ENCODE assay signal across 1 cellular context in the genomic region with DNA sequence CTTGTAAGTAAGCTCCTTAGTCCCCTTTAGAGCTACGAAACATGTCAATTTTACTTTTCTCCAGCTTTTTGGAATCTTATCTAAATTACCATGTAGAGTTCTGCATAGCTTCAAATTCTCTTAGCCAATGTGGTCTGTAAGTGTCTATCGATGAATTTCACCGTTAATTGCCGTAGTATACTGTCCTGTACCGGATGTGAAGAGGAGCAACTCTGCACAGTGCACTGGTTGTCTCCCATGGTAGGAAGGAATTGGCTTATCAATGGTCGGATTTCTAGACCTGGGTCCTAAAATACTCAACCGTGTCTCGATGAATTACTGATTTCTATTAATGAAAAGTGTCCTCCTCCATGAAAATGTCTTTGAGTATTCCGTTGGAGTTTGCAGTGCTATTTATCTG.
TF ChIP-seq lines count a peak whose summit lies in the region.

No MANE protein-coding gene starts in this region.

TF ChIP-seq in K562, 482 proteins besides CTCF, POLR2A, EP300 and RAD21 (continued from another document):
- TF ChIP-seq, protein P1, sequence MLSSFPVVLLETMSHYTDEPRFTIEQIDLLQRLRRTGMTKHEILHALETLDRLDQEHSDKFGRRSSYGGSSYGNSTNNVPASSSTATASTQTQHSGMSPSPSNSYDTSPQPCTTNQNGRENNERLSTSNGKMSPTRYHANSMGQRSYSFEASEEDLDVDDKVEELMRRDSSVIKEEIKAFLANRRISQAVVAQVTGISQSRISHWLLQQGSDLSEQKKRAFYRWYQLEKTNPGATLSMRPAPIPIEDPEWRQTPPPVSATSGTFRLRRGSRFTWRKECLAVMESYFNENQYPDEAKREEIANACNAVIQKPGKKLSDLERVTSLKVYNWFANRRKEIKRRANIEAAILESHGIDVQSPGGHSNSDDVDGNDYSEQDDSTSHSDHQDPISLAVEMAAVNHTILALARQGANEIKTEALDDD (IDR thresholded peaks at IDR 0.05): peak; percentile 52; the same call in 1 of the 2 replicates
- TF ChIP-seq SRSF9 (IDR thresholded peaks at IDR 0.05; ENCODE audit: borderline replicate concordance, low read depth, low read length): no peak
- TF ChIP-seq RBFOX2 (IDR thresholded peaks at IDR 0.05; ENCODE audit: low read depth, low read length): 0 out of 2 replicates have a peak, but pooled peaks have one; percentile 45
- no peak for TF ChIP-seq MAFF (IDR thresholded peaks at IDR 0.05; ENCODE audit: low read length)
- TF ChIP-seq, protein P2, sequence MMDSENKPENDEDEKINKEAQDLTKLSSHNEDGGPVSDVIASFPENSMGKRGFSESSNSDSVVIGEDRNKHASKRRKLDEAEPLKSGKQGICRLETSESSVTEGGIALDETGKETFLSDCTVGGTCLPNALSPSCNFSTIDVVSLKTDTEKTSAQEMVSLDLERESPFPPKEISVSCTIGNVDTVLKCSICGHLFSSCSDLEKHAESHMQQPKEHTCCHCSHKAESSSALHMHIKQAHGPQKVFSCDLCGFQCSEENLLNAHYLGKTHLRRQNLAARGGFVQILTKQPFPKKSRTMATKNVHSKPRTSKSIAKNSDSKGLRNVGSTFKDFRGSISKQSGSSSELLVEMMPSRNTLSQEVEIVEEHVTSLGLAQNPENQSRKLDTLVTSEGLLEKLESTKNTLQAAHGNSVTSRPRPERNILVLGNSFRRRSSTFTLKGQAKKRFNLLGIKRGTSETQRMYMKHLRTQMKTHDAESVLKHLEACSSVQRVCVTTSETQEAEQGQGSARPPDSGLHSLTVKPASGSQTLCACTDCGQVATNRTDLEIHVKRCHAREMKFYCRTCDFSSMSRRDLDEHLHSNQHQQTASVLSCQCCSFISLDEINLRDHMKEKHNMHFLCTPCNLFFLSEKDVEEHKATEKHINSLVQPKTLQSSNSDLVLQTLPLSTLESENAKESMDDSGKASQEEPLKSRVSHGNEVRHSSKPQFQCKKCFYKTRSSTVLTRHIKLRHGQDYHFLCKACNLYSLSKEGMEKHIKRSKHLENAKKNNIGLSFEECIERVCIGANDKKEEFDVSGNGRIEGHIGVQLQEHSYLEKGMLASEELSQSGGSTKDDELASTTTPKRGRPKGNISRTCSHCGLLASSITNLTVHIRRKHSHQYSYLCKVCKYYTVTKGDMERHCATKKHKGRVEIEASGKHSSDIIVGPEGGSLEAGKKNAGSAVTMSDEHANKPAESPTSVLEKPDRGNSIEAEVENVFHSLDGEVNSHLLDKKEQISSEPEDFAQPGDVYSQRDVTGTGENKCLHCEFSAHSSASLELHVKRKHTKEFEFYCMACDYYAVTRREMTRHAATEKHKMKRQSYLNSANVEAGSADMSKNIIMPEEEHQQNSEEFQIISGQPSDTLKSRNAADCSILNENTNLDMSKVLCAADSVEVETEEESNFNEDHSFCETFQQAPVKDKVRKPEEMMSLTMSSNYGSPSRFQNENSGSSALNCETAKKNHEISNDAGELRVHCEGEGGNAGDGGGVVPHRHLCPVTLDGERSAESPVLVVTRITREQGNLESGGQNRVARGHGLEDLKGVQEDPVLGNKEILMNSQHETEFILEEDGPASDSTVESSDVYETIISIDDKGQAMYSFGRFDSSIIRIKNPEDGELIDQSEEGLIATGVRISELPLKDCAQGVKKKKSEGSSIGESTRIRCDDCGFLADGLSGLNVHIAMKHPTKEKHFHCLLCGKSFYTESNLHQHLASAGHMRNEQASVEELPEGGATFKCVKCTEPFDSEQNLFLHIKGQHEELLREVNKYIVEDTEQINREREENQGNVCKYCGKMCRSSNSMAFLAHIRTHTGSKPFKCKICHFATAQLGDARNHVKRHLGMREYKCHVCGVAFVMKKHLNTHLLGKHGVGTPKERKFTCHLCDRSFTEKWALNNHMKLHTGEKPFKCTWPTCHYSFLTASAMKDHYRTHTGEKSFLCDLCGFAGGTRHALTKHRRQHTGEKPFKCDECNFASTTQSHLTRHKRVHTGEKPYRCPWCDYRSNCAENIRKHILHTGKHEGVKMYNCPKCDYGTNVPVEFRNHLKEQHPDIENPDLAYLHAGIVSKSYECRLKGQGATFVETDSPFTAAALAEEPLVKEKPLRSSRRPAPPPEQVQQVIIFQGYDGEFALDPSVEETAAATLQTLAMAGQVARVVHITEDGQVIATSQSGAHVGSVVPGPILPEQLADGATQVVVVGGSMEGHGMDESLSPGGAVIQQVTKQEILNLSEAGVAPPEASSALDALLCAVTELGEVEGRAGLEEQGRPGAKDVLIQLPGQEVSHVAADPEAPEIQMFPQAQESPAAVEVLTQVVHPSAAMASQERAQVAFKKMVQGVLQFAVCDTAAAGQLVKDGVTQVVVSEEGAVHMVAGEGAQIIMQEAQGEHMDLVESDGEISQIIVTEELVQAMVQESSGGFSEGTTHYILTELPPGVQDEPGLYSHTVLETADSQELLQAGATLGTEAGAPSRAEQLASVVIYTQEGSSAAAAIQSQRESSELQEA (IDR thresholded peaks at IDR 0.05; ENCODE audit: low read depth): no peak
